ENCODE assay signal across 2 cellular contexts in the genomic region with DNA sequence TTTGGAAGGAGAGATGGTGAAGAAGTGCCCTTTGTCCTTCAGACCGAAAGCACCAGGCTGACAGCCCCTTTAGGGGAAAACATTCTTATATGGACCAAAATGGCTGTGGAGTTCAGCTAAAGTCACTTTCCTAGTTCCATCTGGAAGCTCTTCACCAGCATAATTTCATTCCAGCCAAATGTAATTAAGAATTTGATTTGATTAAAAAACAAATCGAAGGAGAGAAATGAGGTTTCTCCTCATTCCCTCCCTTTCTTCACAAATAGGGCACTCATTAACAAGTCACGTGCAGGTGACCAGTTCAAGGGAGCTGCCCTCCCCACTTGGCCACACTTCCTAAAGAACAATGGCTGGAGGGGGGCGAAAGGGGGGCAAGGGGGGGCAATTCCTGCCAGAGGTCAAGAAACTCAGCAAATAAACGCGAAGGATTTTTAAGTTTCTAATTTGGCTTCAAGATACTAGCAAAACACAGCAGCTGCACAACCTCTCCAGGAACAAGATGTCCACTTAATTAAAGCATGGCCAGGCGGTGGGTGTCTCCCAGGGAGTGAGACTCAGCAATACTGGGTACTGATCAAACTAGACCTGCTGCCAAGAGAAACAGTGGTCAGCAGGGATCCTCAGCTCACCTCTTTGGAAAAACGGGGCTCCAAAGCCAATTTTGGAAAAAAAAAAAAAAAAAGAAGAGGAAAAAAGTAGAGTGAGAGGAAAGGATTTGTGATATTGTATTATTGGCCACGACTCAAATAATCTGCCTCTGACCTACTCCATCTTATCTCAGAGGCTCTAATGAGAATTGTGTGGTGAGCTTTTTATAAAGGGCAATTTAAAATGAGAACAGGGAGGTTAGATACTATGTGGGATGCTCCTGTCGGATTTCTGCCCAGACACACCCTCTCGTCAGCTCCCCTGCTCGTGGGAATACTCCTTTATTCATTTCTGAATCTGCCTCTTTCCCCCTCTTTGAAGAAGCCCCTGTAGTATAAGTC.
TF ChIP-seq lines count a peak whose summit lies in the region.

No MANE protein-coding gene starts in this region.

TF ChIP-seq in liver, 16 proteins besides CTCF, POLR2A, EP300 and RAD21:
- TF ChIP-seq NR2F2 (IDR thresholded peaks at IDR 0.05) = peak; percentile 23
- TF ChIP-seq, protein P1, sequence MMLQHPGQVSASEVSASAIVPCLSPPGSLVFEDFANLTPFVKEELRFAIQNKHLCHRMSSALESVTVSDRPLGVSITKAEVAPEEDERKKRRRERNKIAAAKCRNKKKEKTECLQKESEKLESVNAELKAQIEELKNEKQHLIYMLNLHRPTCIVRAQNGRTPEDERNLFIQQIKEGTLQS (IDR thresholded peaks at IDR 0.05) = no peak
- no peak for TF ChIP-seq RXRA (IDR thresholded peaks at IDR 0.05)
- no peak for TF ChIP-seq HNF4A (conservative IDR thresholded peaks at IDR 0.05)

TF ChIP-seq in HepG2, 621 proteins besides CTCF, POLR2A, EP300 and RAD21:
- no peak for TF ChIP-seq ZNF160 (CRISPR knock-in tag; IDR thresholded peaks at IDR 0.05)
- TF ChIP-seq ZNF550 (CRISPR knock-in tag; IDR thresholded peaks at IDR 0.05; ENCODE audit: borderline replicate concordance) = no peak
- TF ChIP-seq, protein P2, sequence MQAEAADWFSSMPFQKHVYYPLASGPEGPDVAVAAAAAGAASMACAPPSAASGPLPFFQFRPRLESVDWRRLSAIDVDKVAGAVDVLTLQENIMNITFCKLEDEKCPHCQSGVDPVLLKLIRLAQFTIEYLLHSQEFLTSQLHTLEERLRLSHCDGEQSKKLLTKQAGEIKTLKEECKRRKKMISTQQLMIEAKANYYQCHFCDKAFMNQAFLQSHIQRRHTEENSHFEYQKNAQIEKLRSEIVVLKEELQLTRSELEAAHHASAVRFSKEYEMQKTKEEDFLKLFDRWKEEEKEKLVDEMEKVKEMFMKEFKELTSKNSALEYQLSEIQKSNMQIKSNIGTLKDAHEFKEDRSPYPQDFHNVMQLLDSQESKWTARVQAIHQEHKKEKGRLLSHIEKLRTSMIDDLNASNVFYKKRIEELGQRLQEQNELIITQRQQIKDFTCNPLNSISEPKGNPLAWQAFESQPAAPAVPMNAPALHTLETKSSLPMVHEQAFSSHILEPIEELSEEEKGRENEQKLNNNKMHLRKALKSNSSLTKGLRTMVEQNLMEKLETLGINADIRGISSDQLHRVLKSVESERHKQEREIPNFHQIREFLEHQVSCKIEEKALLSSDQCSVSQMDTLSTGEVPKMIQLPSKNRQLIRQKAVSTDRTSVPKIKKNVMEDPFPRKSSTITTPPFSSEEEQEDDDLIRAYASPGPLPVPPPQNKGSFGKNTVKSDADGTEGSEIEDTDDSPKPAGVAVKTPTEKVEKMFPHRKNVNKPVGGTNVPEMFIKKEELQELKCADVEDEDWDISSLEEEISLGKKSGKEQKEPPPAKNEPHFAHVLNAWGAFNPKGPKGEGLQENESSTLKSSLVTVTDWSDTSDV (CRISPR knock-in tag; IDR thresholded peaks at IDR 0.05) = no peak
- TF ChIP-seq, protein P3, sequence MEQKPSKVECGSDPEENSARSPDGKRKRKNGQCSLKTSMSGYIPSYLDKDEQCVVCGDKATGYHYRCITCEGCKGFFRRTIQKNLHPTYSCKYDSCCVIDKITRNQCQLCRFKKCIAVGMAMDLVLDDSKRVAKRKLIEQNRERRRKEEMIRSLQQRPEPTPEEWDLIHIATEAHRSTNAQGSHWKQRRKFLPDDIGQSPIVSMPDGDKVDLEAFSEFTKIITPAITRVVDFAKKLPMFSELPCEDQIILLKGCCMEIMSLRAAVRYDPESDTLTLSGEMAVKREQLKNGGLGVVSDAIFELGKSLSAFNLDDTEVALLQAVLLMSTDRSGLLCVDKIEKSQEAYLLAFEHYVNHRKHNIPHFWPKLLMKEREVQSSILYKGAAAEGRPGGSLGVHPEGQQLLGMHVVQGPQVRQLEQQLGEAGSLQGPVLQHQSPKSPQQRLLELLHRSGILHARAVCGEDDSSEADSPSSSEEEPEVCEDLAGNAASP (CRISPR knock-in tag; IDR thresholded peaks at IDR 0.05; ENCODE audit: borderline replicate concordance) = no peak
- TF ChIP-seq, protein P4, sequence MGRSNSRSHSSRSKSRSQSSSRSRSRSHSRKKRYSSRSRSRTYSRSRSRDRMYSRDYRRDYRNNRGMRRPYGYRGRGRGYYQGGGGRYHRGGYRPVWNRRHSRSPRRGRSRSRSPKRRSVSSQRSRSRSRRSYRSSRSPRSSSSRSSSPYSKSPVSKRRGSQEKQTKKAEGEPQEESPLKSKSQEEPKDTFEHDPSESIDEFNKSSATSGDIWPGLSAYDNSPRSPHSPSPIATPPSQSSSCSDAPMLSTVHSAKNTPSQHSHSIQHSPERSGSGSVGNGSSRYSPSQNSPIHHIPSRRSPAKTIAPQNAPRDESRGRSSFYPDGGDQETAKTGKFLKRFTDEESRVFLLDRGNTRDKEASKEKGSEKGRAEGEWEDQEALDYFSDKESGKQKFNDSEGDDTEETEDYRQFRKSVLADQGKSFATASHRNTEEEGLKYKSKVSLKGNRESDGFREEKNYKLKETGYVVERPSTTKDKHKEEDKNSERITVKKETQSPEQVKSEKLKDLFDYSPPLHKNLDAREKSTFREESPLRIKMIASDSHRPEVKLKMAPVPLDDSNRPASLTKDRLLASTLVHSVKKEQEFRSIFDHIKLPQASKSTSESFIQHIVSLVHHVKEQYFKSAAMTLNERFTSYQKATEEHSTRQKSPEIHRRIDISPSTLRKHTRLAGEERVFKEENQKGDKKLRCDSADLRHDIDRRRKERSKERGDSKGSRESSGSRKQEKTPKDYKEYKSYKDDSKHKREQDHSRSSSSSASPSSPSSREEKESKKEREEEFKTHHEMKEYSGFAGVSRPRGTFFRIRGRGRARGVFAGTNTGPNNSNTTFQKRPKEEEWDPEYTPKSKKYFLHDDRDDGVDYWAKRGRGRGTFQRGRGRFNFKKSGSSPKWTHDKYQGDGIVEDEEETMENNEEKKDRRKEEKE (IDR thresholded peaks at IDR 0.05) = no peak
